13 cellular contexts compared by ENCODE assay signal in genomic region chr3:172152294-172152649, GRCh38.
A peak's percentile ranks its signal among the peaks of the same experiment; 100 is the strongest.
DNase-seq lines count a peak whose midpoint lies in the region; ATAC-seq and TF ChIP-seq lines count a peak whose summit lies in the region.
"Had no signal": no experiment of that assay in that cellular context is flagged by ENCODE, and none has a peak within 500 bp of the region (broad histone marks: within the 10 kb centered on the region; RNA-seq: fewer than 3 reads in every experiment).

No MANE protein-coding gene starts in this region.

- H3K4me1 ChIP-seq in right atrium auricular region: peaks cover 0 to 58% of the 10 kb centered on the region in 2 donors
- H3K4me1 ChIP-seq in neural progenitor cell: peaks cover 63% of the 10 kb centered on the region
- peaks cover 6 to 16% of the 10 kb centered on the region in 2 donors for H3K4me1 ChIP-seq in aorta (ENCODE audit: control insufficient read depth in 1 of 2, insufficient read depth in 2 of 2, low read length in 2 of 2)
- H3K4me1 ChIP-seq in Karpas-422 (ENCODE audit: low read length): no peaks in the 10 kb centered on the region

- H3K4me2 ChIP-seq in neural progenitor cell (no peak overlapping the region), Karpas-422 (ENCODE audit: low read depth, low read length, poor library complexity, severe bottlenecking) (no peak overlapping the region)

- H3K79me2 ChIP-seq in neural progenitor cell (ENCODE audit: low read depth) (peaks cover 84% of the 10 kb centered on the region), Karpas-422 (ENCODE audit: low read length) (no peaks in the 10 kb centered on the region)

- H3F3A ChIP-seq in neural progenitor cell (ENCODE audit: low read depth): peaks cover 17% of the 10 kb centered on the region

- H3K4me1 Mint-ChIP-seq in endothelial cell (ENCODE audit: unreplicated experiment) (peaks cover 88% of the 10 kb centered on the region), neural progenitor cell (peaks cover 71% of the 10 kb centered on the region)

- H3K36me3 Mint-ChIP-seq in endothelial cell (ENCODE audit: low read depth, unreplicated experiment) (peaks cover 15% of the 10 kb centered on the region), neural progenitor cell (peaks cover under 1% of the 10 kb centered on the region)

- no peak for DNase-seq in right atrium auricular region (ENCODE audit: low spot score)
- DNase-seq in Right ventricle myocardium superior: no peak
- no peak for DNase-seq in endothelial cell (ENCODE audit: low spot score)
- no peak for DNase-seq in neural progenitor cell (ENCODE audit: low spot score)
- no peak for DNase-seq in aorta
- DNase-seq in HK-2 (ENCODE audit: unreplicated experiment): no peak
- DNase-seq in amygdala (lab: John Stamatoyannopoulos, UW): no peak
- no peak for DNase-seq in Karpas-422
- DNase-seq: naive B cell; NCI-H82; stimulated activated CD4-positive, alpha-beta T cell treated with anti-CD3 and anti-CD28 coated beads, Interleukin-4, amount 100 ng/mL, for 24 hours had no signal

- H2AFZ ChIP-seq in neural progenitor cell (replicated peaks): no peak overlapping the region
- H2AFZ ChIP-seq in Karpas-422 (ENCODE audit: low read length): no peak overlapping the region

- peak overlapping the region; percentile 96 for H3K27ac Mint-ChIP-seq in endothelial cell (ENCODE audit: unreplicated experiment)
- peak overlapping the region; percentile 12 for H3K27ac Mint-ChIP-seq in neural progenitor cell
- H3K27ac Mint-ChIP-seq: naive B cell; T-helper 1 cell treated with Interleukin-12 subunit alpha and Interleukin-12 subunit beta and Interleukin-4 antibody, amounts not matched to agents 30 μg/mL and 1 μg/mL, for 36 hours had no signal

- H3K9ac ChIP-seq in neural progenitor cell: no peak overlapping the region
- H3K9ac ChIP-seq in Karpas-422 (ENCODE audit: low read length): no peak overlapping the region

- H3K9me3 Mint-ChIP-seq in endothelial cell (ENCODE audit: unreplicated experiment) (no peaks in the 10 kb centered on the region), neural progenitor cell (no peaks in the 10 kb centered on the region)
- H3K9me3 Mint-ChIP-seq: central memory CD8-positive, alpha-beta T cell; naive B cell; T-helper 1 cell treated with Interleukin-12 subunit alpha and Interleukin-12 subunit beta and Interleukin-4 antibody, amounts not matched to agents 30 μg/mL and 1 μg/mL, for 36 hours had no signal

- H3K27ac ChIP-seq in right atrium auricular region (peak overlapping the region; percentile 82 to 85), neural progenitor cell (no peak overlapping the region), aorta (ENCODE audit: low read depth in 1 of 2, low read length in 2 of 2) (peak overlapping the region; percentile 55 to 99), Karpas-422 (ENCODE audit: low read length) (no peak overlapping the region)

- no peaks in the 10 kb centered on the region for H3K27me3 ChIP-seq in right atrium auricular region
- H3K27me3 ChIP-seq in neural progenitor cell: no peaks in the 10 kb centered on the region
- no peaks in the 10 kb centered on the region for H3K27me3 ChIP-seq in aorta (ENCODE audit: control insufficient read depth in 1 of 2, insufficient read depth in 2 of 2, low read length in 1 of 2)
- no peaks in the 10 kb centered on the region for H3K27me3 ChIP-seq in Karpas-422 (ENCODE audit: low read length)

- H4K20me1 ChIP-seq in neural progenitor cell (ENCODE audit: low read depth) (peaks cover 30% of the 10 kb centered on the region), Karpas-422 (ENCODE audit: insufficient read depth, low read depth, low read length) (no peaks in the 10 kb centered on the region)

- peaks cover 3% of the 10 kb centered on the region for H3K27me3 Mint-ChIP-seq in endothelial cell (ENCODE audit: unreplicated experiment)
- H3K27me3 Mint-ChIP-seq in neural progenitor cell (ENCODE audit: insufficient read depth, low read depth): no peaks in the 10 kb centered on the region
- H3K27me3 Mint-ChIP-seq: central memory CD8-positive, alpha-beta T cell had no signal

- ATAC-seq in Right ventricle myocardium superior (ENCODE audit: poor library complexity): no peak
- no peak for ATAC-seq in aorta (ENCODE audit: low FRiP score)

- no peak for TF ChIP-seq CTCF in right atrium auricular region (IDR thresholded peaks at IDR 0.05)
- TF ChIP-seq CTCF in endothelial cell (IDR thresholded peaks at IDR 0.05; ENCODE audit: unreplicated experiment): no peak
- TF ChIP-seq CTCF in neural progenitor cell (IDR thresholded peaks at IDR 0.05): no peak

- 35 to 42% methylated on average over 5 of the region's 5 CpGs for WGBS in aorta, 2 donors

- no peaks in the 10 kb centered on the region for H3K9me2 ChIP-seq in Karpas-422 (replicated peaks; ENCODE audit: insufficient read depth, low read length)

- intact Hi-C loops in Right ventricle myocardium superior (cut with DNase I) (loop anchor here (10.0 kb wide), 1 partner anchor 107 kb away; no protein-coding TSS in a partner anchor), aorta (cut with DNase I) (loop anchor here in 1 of 2 donors (5.0 to 10.0 kb wide), 2 partner anchors 110 to 113 kb away; no protein-coding TSS in a partner anchor)

- no peak overlapping the region for H3K4me3 ChIP-seq in right atrium auricular region
- H3K4me3 ChIP-seq in neural progenitor cell: no peak overlapping the region
- H3K4me3 ChIP-seq in aorta (ENCODE audit: low read length in 2 of 2): no peak overlapping the region
- H3K4me3 ChIP-seq in Karpas-422 (ENCODE audit: low read length): no peak overlapping the region

- H3K9me3 ChIP-seq in right atrium auricular region: no peaks in the 10 kb centered on the region
- H3K9me3 ChIP-seq in neural progenitor cell (ENCODE audit: low read depth): no peaks in the 10 kb centered on the region
- no peaks in the 10 kb centered on the region for H3K9me3 ChIP-seq in aorta (ENCODE audit: control insufficient read depth, low read length)
- H3K9me3 ChIP-seq in Karpas-422 (ENCODE audit: low read length): no peaks in the 10 kb centered on the region

- peak overlapping the region; percentile 48 for H3K4me3 Mint-ChIP-seq in endothelial cell (ENCODE audit: unreplicated experiment)
- H3K4me3 Mint-ChIP-seq in neural progenitor cell: no peak overlapping the region
- H3K4me3 Mint-ChIP-seq: central memory CD8-positive, alpha-beta T cell; naive B cell; T-helper 1 cell treated with Interleukin-12 subunit alpha and Interleukin-12 subunit beta and Interleukin-4 antibody, amounts not matched to agents 30 μg/mL and 1 μg/mL, for 36 hours had no signal

- no peaks in the 10 kb centered on the region for H3K36me3 ChIP-seq in right atrium auricular region
- H3K36me3 ChIP-seq in neural progenitor cell: no peaks in the 10 kb centered on the region
- H3K36me3 ChIP-seq in aorta (ENCODE audit: control insufficient read depth in 1 of 2, insufficient read depth in 2 of 2, low read length in 1 of 2): no peaks in the 10 kb centered on the region
- H3K36me3 ChIP-seq in Karpas-422 (ENCODE audit: insufficient read depth, low read length): no peaks in the 10 kb centered on the region

Comparison
In these comparisons a context has a peak if more than half of its experiments do, and no peak if none do; other contexts are left out.
1. H3K27ac ChIP-seq: peak in right atrium auricular region (2 of 2) and aorta (2 of 2); none in neural progenitor cell (single experiment) and Karpas-422 (single experiment).